ENCODE assay signal across 1 cellular context in genomic region chr1:241640149-241640866, GRCh38.
A peak's percentile ranks its signal among the peaks of the same experiment; 100 is the strongest.
TF ChIP-seq lines count a peak whose summit lies in the region.

A gene with protein sequence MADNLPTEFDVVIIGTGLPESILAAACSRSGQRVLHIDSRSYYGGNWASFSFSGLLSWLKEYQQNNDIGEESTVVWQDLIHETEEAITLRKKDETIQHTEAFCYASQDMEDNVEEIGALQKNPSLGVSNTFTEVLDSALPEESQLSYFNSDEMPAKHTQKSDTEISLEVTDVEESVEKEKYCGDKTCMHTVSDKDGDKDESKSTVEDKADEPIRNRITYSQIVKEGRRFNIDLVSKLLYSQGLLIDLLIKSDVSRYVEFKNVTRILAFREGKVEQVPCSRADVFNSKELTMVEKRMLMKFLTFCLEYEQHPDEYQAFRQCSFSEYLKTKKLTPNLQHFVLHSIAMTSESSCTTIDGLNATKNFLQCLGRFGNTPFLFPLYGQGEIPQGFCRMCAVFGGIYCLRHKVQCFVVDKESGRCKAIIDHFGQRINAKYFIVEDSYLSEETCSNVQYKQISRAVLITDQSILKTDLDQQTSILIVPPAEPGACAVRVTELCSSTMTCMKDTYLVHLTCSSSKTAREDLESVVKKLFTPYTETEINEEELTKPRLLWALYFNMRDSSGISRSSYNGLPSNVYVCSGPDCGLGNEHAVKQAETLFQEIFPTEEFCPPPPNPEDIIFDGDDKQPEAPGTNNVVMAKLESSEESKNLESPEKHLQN (minus strand): TSS chr1:241640369. CDS start chr1:241635766, 4,603 bp downstream.
OPN3 (minus strand) TSS chr1:241640369; CDS start chr1:241640254, 115 bp downstream.

TF ChIP-seq in HepG2, 621 proteins besides CTCF, POLR2A, EP300 and RAD21 (continues in another document):
- TF ChIP-seq, protein P1, sequence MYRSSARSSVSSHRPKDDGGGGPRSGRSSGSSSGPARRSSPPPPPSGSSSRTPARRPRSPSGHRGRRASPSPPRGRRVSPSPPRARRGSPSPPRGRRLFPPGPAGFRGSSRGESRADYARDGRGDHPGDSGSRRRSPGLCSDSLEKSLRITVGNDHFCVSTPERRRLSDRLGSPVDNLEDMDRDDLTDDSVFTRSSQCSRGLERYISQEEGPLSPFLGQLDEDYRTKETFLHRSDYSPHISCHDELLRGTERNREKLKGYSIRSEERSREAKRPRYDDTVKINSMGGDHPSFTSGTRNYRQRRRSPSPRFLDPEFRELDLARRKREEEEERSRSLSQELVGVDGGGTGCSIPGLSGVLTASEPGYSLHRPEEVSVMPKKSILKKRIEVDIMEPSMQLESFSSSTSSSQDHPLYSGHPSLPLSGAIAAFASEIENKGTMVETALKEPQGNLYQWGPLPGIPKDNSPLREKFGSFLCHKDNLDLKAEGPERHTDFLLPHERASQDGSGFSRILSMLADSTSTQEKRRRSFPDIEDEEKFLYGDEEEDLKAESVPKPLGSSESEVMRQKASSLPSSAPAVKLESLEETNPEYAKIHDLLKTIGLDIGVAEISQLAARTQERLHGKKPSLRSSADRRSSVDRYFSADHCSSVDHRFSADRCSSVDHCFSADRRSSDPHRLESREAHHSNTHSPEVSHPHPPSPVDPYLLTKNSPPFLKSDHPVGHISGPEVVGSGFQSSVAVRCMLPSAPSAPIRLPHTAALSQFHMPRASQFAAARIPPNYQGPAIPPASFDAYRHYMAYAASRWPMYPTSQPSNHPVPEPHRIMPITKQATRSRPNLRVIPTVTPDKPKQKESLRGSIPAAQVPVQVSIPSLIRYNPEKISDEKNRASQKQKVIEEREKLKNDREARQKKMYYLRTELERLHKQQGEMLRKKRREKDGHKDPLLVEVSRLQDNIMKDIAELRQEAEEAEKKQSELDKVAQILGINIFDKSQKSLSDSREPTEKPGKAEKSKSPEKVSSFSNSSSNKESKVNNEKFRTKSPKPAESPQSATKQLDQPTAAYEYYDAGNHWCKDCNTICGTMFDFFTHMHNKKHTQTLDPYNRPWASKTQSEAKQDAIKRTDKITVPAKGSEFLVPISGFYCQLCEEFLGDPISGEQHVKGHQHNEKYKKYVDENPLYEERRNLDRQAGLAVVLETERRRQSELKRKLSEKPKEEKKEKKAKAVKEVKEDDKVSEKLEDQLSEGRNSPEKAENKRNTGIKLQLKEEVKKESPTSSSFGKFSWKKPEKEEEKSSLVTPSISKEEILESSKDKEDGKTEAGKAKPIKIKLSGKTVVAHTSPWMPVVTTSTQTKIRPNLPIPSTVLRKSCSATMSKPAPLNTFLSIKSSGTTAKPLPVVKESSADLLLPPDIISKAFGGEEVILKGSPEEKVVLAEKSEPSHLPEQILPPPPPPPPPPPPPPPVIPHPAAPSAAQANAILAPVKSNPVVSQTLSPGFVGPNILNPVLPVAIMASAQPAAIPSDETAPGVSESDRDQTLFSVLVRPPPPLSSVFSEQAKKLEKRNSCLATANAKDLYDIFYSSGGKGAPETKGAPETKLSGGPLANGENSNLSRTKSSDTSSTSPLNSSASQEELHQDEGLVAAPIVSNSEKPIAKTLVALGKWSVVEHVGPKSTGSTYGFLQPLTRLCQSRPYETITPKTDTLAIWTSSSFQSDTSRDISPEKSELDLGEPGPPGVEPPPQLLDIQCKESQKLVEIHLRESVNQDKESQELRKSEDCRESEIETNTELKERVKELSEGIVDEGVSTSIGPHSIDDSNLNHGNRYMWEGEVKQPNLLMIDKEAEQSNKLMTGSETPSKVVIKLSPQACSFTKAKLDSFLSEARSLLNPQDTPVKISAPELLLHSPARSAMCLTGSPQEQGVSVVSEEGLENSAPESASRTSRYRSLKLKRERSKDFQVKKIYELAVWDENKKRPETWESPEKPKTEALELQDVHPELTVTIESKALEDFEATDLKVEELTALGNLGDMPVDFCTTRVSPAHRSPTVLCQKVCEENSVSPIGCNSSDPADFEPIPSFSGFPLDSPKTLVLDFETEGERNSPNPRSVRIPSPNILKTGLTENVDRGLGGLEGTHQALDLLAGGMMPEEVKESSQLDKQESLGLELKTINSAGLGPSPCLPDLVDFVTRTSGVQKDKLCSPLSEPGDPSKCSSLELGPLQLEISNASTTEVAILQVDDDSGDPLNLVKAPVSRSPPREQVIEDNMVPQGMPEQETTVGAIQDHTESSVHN (CRISPR knock-in tag; IDR thresholded peaks at IDR 0.05) = no peak
- TF ChIP-seq, protein P2, sequence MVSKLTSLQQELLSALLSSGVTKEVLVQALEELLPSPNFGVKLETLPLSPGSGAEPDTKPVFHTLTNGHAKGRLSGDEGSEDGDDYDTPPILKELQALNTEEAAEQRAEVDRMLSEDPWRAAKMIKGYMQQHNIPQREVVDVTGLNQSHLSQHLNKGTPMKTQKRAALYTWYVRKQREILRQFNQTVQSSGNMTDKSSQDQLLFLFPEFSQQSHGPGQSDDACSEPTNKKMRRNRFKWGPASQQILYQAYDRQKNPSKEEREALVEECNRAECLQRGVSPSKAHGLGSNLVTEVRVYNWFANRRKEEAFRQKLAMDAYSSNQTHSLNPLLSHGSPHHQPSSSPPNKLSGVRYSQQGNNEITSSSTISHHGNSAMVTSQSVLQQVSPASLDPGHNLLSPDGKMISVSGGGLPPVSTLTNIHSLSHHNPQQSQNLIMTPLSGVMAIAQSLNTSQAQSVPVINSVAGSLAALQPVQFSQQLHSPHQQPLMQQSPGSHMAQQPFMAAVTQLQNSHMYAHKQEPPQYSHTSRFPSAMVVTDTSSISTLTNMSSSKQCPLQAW (CRISPR knock-in tag; IDR thresholded peaks at IDR 0.05) = peak; percentile 47; the same call in 1 of the 2 replicates
- TF ChIP-seq, protein P3, sequence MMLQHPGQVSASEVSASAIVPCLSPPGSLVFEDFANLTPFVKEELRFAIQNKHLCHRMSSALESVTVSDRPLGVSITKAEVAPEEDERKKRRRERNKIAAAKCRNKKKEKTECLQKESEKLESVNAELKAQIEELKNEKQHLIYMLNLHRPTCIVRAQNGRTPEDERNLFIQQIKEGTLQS (CRISPR knock-in tag; IDR thresholded peaks at IDR 0.05) = no peak
- TF ChIP-seq NBN (conservative IDR thresholded peaks at IDR 0.05) = no peak
- TF ChIP-seq ZNF589 (CRISPR knock-in tag; conservative IDR thresholded peaks at IDR 0.05) = no peak
- no peak for TF ChIP-seq CCAR2 (optimal IDR thresholded peaks at IDR 0.05; ENCODE audit: low read depth, low read length)
- no peak for TF ChIP-seq ZNF713 (CRISPR knock-in tag; IDR thresholded peaks at IDR 0.05)
- TF ChIP-seq HES4 (CRISPR knock-in tag; IDR thresholded peaks at IDR 0.05; ENCODE audit: borderline replicate concordance) = no peak
- TF ChIP-seq UBTF (CRISPR knock-in tag; IDR thresholded peaks at IDR 0.05) = peak; percentile 75; the same call in 1 of the 2 replicates
- TF ChIP-seq MATR3 (CRISPR knock-in tag; IDR thresholded peaks at IDR 0.05) = no peak
- TF ChIP-seq ZFP41 (CRISPR knock-in tag; IDR thresholded peaks at IDR 0.05; ENCODE audit: borderline replicate concordance) = no peak
- TF ChIP-seq ZNF354B (CRISPR knock-in tag; IDR thresholded peaks at IDR 0.05) = no peak
- no peak for TF ChIP-seq SMARCE1 (IDR thresholded peaks at IDR 0.05; ENCODE audit: borderline replicate concordance)
- peak; percentile 61; the same call in 1 of the 2 replicates for TF ChIP-seq SIN3A (IDR thresholded peaks at IDR 0.05; ENCODE audit: borderline replicate concordance, low read depth, low read length)
- TF ChIP-seq, protein P4, sequence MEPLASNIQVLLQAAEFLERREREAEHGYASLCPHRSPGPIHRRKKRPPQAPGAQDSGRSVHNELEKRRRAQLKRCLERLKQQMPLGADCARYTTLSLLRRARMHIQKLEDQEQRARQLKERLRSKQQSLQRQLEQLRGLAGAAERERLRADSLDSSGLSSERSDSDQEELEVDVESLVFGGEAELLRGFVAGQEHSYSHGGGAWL (CRISPR knock-in tag; IDR thresholded peaks at IDR 0.05) = 0 out of 2 replicates have a peak, but pooled peaks have one; percentile 38
- TF ChIP-seq ZBTB44 (CRISPR knock-in tag; IDR thresholded peaks at IDR 0.05) = no peak
- TF ChIP-seq ZNF782 (CRISPR knock-in tag; IDR thresholded peaks at IDR 0.05; ENCODE audit: borderline replicate concordance) = no peak
- TF ChIP-seq ZBTB7A (CRISPR knock-in tag; IDR thresholded peaks at IDR 0.05) = no peak
- TF ChIP-seq YY1 (IDR thresholded peaks at IDR 0.05; ENCODE audit: insufficient read depth, insufficient replicate concordance, low read depth, low read length) = peak; percentile 79
- TF ChIP-seq, protein P5, sequence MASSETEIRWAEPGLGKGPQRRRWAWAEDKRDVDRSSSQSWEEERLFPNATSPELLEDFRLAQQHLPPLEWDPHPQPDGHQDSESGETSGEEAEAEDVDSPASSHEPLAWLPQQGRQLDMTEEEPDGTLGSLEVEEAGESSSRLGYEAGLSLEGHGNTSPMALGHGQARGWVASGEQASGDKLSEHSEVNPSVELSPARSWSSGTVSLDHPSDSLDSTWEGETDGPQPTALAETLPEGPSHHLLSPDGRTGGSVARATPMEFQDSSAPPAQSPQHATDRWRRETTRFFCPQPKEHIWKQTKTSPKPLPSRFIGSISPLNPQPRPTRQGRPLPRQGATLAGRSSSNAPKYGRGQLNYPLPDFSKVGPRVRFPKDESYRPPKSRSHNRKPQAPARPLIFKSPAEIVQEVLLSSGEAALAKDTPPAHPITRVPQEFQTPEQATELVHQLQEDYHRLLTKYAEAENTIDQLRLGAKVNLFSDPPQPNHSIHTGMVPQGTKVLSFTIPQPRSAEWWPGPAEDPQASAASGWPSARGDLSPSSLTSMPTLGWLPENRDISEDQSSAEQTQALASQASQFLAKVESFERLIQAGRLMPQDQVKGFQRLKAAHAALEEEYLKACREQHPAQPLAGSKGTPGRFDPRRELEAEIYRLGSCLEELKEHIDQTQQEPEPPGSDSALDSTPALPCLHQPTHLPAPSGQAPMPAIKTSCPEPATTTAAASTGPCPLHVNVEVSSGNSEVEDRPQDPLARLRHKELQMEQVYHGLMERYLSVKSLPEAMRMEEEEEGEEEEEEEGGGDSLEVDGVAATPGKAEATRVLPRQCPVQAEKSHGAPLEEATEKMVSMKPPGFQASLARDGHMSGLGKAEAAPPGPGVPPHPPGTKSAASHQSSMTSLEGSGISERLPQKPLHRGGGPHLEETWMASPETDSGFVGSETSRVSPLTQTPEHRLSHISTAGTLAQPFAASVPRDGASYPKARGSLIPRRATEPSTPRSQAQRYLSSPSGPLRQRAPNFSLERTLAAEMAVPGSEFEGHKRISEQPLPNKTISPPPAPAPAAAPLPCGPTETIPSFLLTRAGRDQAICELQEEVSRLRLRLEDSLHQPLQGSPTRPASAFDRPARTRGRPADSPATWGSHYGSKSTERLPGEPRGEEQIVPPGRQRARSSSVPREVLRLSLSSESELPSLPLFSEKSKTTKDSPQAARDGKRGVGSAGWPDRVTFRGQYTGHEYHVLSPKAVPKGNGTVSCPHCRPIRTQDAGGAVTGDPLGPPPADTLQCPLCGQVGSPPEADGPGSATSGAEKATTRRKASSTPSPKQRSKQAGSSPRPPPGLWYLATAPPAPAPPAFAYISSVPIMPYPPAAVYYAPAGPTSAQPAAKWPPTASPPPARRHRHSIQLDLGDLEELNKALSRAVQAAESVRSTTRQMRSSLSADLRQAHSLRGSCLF (CRISPR knock-in tag; IDR thresholded peaks at IDR 0.05; ENCODE audit: borderline replicate concordance) = peak; percentile 37; the same call in 1 of the 2 replicates
- TF ChIP-seq KAT8 (CRISPR knock-in tag; IDR thresholded peaks at IDR 0.05) = no peak; the same call in 1 of the 2 replicates
- TF ChIP-seq, protein P6, sequence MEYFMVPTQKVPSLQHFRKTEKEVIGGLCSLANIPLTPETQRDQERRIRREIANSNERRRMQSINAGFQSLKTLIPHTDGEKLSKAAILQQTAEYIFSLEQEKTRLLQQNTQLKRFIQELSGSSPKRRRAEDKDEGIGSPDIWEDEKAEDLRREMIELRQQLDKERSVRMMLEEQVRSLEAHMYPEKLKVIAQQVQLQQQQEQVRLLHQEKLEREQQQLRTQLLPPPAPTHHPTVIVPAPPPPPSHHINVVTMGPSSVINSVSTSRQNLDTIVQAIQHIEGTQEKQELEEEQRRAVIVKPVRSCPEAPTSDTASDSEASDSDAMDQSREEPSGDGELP (IDR thresholded peaks at IDR 0.05; ENCODE audit: borderline replicate concordance, low read depth) = no peak
- TF ChIP-seq ZC3H4 (CRISPR knock-in tag; IDR thresholded peaks at IDR 0.05; ENCODE audit: borderline replicate concordance) = no peak; the same call in 1 of the 2 replicates
- no peak for TF ChIP-seq SOX6 (IDR thresholded peaks at IDR 0.05)
- TF ChIP-seq SOX6 (CRISPR knock-in tag; IDR thresholded peaks at IDR 0.05) = no peak
- TF ChIP-seq ZNF296 (CRISPR knock-in tag; conservative IDR thresholded peaks at IDR 0.05) = no peak
- no peak for TF ChIP-seq ZNF205 (CRISPR knock-in tag; IDR thresholded peaks at IDR 0.05)
- no peak for TF ChIP-seq AGO1 (IDR thresholded peaks at IDR 0.05; ENCODE audit: low read depth, low read length, poor library complexity, severe bottlenecking)
- TF ChIP-seq KLF6 (CRISPR knock-in tag; IDR thresholded peaks at IDR 0.05) = no peak; the same call in 1 of the 2 replicates
- no peak for TF ChIP-seq ZNF569 (CRISPR knock-in tag; IDR thresholded peaks at IDR 0.05; ENCODE audit: borderline replicate concordance)
- peak; percentile 56; the same call in 1 of the 2 replicates for TF ChIP-seq HOXA3 (CRISPR knock-in tag; IDR thresholded peaks at IDR 0.05)
- no peak; the same call in 1 of the 2 replicates for TF ChIP-seq ETV6 (CRISPR knock-in tag; conservative IDR thresholded peaks at IDR 0.05)
- no peak for TF ChIP-seq ZNF678 (CRISPR knock-in tag; IDR thresholded peaks at IDR 0.05)
- no peak for TF ChIP-seq AKAP8 (CRISPR knock-in tag; IDR thresholded peaks at IDR 0.05)
- TF ChIP-seq ATF7-NPFF (CRISPR knock-in tag; IDR thresholded peaks at IDR 0.05; ENCODE audit: low read depth) = no peak
- peak; percentile 29 for TF ChIP-seq TEAD3 (CRISPR knock-in tag; optimal IDR thresholded peaks at IDR 0.05; ENCODE audit: borderline replicate concordance)
- peak; percentile 68; the same call in 1 of the 2 replicates for TF ChIP-seq ZFP90 (CRISPR knock-in tag; IDR thresholded peaks at IDR 0.05; ENCODE audit: borderline replicate concordance)
